ENCODE assay signal across 17 cellular contexts in the genomic region with DNA sequence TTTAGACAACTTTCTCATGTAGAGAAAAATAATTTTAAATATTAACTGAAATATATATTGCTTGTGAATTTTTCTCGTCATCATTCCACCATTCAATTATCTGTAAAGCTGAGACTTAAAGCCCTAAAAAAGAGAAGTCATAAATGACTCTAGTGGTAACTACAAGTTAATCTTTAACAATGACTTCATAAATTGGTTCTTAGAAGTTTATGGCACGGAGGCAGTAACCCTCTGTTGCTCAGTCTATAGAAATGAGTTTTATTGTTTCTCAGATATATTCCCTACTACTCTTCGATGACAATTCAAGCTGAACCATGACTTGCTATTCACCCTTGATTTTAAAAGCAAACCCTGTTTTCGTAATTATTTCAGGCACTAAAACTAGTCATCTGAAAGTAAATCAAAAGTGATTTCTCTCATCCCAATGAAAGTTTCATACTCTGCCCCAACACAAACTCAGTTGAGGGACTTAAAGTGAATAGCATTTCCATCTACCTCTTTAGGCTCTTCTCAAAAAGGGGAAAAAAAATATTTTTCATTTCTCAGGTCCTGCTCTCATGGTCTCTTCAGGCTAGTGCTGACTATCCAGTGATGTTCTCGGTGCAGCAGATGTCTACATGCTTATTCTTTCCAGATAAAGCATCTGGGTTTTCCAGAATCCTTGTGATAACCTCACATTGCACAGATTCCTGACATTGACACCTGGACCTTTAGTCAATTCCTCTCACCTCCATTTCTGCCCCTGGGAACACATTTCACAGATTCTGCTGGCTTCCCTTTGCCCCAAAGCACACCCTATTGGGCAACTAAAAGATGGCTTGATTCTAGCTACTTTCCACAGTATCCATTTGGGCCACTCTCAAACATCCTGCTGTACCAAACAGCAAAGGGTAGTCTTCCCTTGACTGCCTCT.
A peak's percentile ranks its signal among the peaks of the same experiment; 100 is the strongest.
DNase-seq lines count a peak whose midpoint lies in the region; ATAC-seq lines count a peak whose summit lies in the region.
"Had no signal": no experiment of that assay in that cellular context is flagged by ENCODE, and none has a peak within 500 bp of the region (broad histone marks: within the 10 kb centered on the region; RNA-seq: fewer than 3 reads in every experiment).

No MANE protein-coding gene starts in this region.

- H2AFZ ChIP-seq in GM23248: no peak overlapping the region

- no peak overlapping the region for H3K4me3 ChIP-seq in GM23248
- H3K4me3 ChIP-seq: Peyer's patch, smooth muscle cell, stomach had no signal

- H3F3A ChIP-seq in GM23248 (ENCODE audit: insufficient read depth): no peaks in the 10 kb centered on the region

- no peaks in the 10 kb centered on the region for H4K20me1 ChIP-seq in GM23248 (ENCODE audit: insufficient read depth)

- no peak overlapping the region for H3K9ac ChIP-seq in GM23248

- in situ Hi-C loops in GM23248 (cut with MboI): no loop called here

- no peaks in the 10 kb centered on the region for H3K36me3 ChIP-seq in GM23248 (ENCODE audit: low read depth)
- H3K36me3 ChIP-seq: Peyer's patch, stomach had no signal

- H3K27me3 ChIP-seq in GM23248 (replicated peaks; ENCODE audit: insufficient read depth): no peaks in the 10 kb centered on the region
- H3K27me3 ChIP-seq: Peyer's patch, stomach had no signal

- no peak overlapping the region for H3K4me2 ChIP-seq in GM23248 (ENCODE audit: unreplicated experiment)
- H3K4me2 ChIP-seq: smooth muscle cell had no signal

- no peak overlapping the region for H3K27ac ChIP-seq in GM23248
- H3K27ac ChIP-seq: stomach had no signal

- peak; percentile 48 for ATAC-seq in GM19452 (IDR thresholded peaks at IDR 0.05; ENCODE audit: unreplicated experiment)
- peak; percentile 50 for ATAC-seq in HG02840 (IDR thresholded peaks at IDR 0.05; ENCODE audit: low FRiP score, unreplicated experiment)
- ATAC-seq in HG03520 (IDR thresholded peaks at IDR 0.05; ENCODE audit: unreplicated experiment): peak; percentile 73
- ATAC-seq in HG02884 (IDR thresholded peaks at IDR 0.05; ENCODE audit: unreplicated experiment): no peak
- ATAC-seq: activated T-helper 17 cell treated with anti-CD3 and anti-CD28 coated beads, Interleukin-2, amount 50 U/mL, for 72 hours; T-cell had no signal

- no peaks in the 10 kb centered on the region for H3K9me2 ChIP-seq in GM23248 (ENCODE audit: insufficient read depth)

- no peaks in the 10 kb centered on the region for H3K9me3 ChIP-seq in GM23248 (ENCODE audit: low read depth)
- H3K9me3 ChIP-seq: Peyer's patch, stomach had no signal

- WGBS in GM23248 (ENCODE audit: low coverage in 1 of 2, low lambda C conversion rate in 2 of 2, missing lambda C conversion rate in 2 of 2), 2 experiments: 37 to 41% methylated on average over 5 of the region's 5 CpGs

- H3K79me2 ChIP-seq in GM23248 (ENCODE audit: insufficient read depth): no peaks in the 10 kb centered on the region

- peaks cover 4% of the 10 kb centered on the region for H3K4me1 ChIP-seq in GM23248 (ENCODE audit: insufficient read depth)
- H3K4me1 ChIP-seq: stomach had no signal

- DNase-seq in GM23248: no peak
- DNase-seq in midbrain (lab: John Stamatoyannopoulos, UW): no peak
- no peak for DNase-seq in NCI-H146 (lab: John Stamatoyannopoulos, UW)
- DNase-seq: activated CD4-positive, alpha-beta T cell treated with anti-CD3 and anti-CD28 coated beads for 4 hours; C1 segment of cervical spinal cord; NCI-H1417 treated with DMSO at 0.1 percent for 48 hours; NCI-H526 treated with DMSO at 0.1 percent for 48 hours; occipital lobe; Peyer's patch; stomach; T-cell had no signal
